Comparison of ENCODE assay signal across 2 cellular contexts in the genomic region with DNA sequence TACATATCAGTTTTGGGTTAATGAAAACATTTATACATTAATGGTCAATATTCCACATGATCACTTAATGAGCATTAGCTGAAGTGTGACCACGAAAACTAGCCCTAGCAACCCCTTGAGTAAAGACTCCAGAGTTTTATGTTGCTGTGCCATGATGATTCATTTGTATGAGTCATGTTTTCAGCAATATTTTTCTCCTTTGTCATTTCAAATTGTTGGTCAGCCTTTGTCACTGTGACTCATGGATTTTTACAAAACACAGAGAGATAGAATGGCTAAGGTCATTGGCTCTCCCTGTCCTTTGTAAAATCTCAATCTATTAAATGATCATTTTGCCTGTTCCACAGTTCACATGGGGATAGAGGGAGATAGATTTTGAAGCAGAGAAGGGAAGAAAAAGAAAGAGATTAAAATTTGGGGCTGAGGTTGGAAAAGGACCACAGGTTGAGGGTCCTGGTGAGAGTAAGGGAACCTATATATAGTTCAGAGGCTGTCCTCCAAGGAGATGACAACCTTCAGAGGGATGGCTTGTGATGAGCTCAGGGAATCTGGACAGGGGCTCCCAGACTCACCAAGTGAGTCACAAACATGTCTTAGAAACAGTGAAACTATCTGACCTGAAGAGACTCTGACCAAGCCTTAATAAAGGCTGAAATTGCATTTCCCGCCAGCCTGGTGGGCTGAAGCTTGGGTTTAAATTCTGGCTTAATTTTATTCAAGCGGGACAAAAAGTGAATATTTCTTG.
TF ChIP-seq lines count a peak whose summit lies in the region.

No MANE protein-coding gene starts in this region.

TF ChIP-seq in Ishikawa, 13 proteins besides CTCF, POLR2A, EP300 and RAD21:
- TF ChIP-seq ZBTB7A (IDR thresholded peaks at IDR 0.05; ENCODE audit: low read depth): no peak
- peak; percentile 29; the same call in 1 of the 2 replicates for TF ChIP-seq TEAD4 (IDR thresholded peaks at IDR 0.05)
- no peak for TF ChIP-seq FOXM1 (IDR thresholded peaks at IDR 0.05; ENCODE audit: borderline replicate concordance, low read depth)
- TF ChIP-seq YY1 (IDR thresholded peaks at IDR 0.05; ENCODE audit: low read depth): no peak

TF ChIP-seq in HepG2, 621 proteins besides CTCF, POLR2A, EP300 and RAD21:
- TF ChIP-seq NFE2L2 (IDR thresholded peaks at IDR 0.05; ENCODE audit: low read length) (peak; percentile 75), CREB1 (IDR thresholded peaks at IDR 0.05) (peak; percentile 46), CREB1 (CRISPR knock-in tag; IDR thresholded peaks at IDR 0.05) (no peak), FOSL2 (CRISPR knock-in tag; IDR thresholded peaks at IDR 0.05) (peak; percentile 84), KDM6A (CRISPR knock-in tag; IDR thresholded peaks at IDR 0.05; ENCODE audit: low read depth) (no peak)
- TF ChIP-seq, protein P1, sequence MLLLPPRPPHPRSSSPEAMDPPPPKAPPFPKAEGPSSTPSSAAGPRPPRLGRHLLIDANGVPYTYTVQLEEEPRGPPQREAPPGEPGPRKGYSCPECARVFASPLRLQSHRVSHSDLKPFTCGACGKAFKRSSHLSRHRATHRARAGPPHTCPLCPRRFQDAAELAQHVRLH (CRISPR knock-in tag; IDR thresholded peaks at IDR 0.05; ENCODE audit: borderline replicate concordance, low read depth): no peak
